Comparison of ENCODE assay signal across 7 cellular contexts in the genomic region with DNA sequence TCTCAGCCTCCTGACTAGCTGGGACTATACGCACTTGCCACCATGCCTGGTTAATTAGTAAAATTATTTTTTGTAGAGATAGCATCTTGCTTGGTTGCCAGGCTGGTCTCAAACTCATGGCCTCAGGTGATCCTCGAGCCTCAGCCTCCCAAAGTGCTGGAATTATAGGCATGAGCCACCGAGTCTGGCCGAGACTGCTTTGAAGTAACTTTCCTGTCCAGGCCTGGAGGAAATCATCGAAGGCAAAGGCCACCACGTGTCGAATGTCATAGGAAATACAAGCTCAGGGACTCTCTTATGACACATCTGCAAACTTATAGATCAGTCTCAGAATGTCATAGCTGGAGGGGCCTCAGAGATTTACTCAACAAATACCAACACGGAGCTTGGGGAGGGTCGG. TPM values are rescaled to one million over a fixed set of nuclear protein-coding genes. Genes with fewer than 3 reads are reported as not detected.
DNase-seq lines count a peak whose midpoint lies in the region; ATAC-seq and TF ChIP-seq lines count a peak whose summit lies in the region.

No MANE protein-coding gene starts in this region.

- no peak for TF ChIP-seq CTCF in RWPE2 (IDR thresholded peaks at IDR 0.05; ENCODE audit: poor library complexity, severe bottlenecking)
- TF ChIP-seq CTCF in CD14-positive monocyte (IDR thresholded peaks at IDR 0.05) = no peak

- no peaks in the 10 kb centered on the region for H3K36me3 ChIP-seq in RWPE2 (ENCODE audit: low read depth)
- no peaks in the 10 kb centered on the region for H3K36me3 ChIP-seq in stomach smooth muscle (ENCODE audit: control insufficient read depth in 2 of 2, insufficient read depth in 2 of 2, low read length in 2 of 2)

- no peaks in the 10 kb centered on the region for H3K27me3 Mint-ChIP-seq in central memory CD8-positive, alpha-beta T cell
- H3K27me3 Mint-ChIP-seq in CD14-positive monocyte (ENCODE audit: low read depth in 3 of 3) = no peaks in the 10 kb centered on the region

- H3K27ac Mint-ChIP-seq in central memory CD8-positive, alpha-beta T cell (ENCODE audit: low read depth) = peak overlapping the region; percentile 25
- peak overlapping the region in 3 of 7 donors; percentile 11 to 80 (median 31) for H3K27ac Mint-ChIP-seq in CD14-positive monocyte

- H3K9ac ChIP-seq in stomach smooth muscle (ENCODE audit: low read length in 2 of 2) = no peak overlapping the region

- peaks cover 10% of the 10 kb centered on the region for H3K36me3 Mint-ChIP-seq in central memory CD8-positive, alpha-beta T cell (ENCODE audit: insufficient read depth)
- peaks cover 58 to 68% of the 10 kb centered on the region in 2 donors for H3K36me3 Mint-ChIP-seq in CD14-positive monocyte

- DNase-seq in RWPE2 (ENCODE audit: low spot score) (no peak), lung microvascular endothelial cell (ENCODE audit: low read depth in 2 of 2) (peak; percentile 58 to 59), NCI-H1930 (lab: John Stamatoyannopoulos, UW) (no peak), CD14-positive monocyte (ENCODE audit: low spot score) (no peak), foreskin melanocyte (no peak)
- DNase-seq in central memory CD8-positive, alpha-beta T cell (ENCODE audit: low spot score in 2 of 2) = no peak

- H3K27ac ChIP-seq in RWPE2 (ENCODE audit: poor library complexity, severe bottlenecking) = peak overlapping the region; percentile 83
- H3K27ac ChIP-seq in stomach smooth muscle (ENCODE audit: low read length) = peak overlapping the region; percentile 66

- H3K4me1 ChIP-seq in RWPE2 (ENCODE audit: insufficient read depth, poor library complexity, severe bottlenecking) = peaks cover 14% of the 10 kb centered on the region
- peaks cover 38% of the 10 kb centered on the region for H3K4me1 ChIP-seq in stomach smooth muscle (ENCODE audit: control insufficient read depth, insufficient read depth, low read length)

- H3K9me3 Mint-ChIP-seq in central memory CD8-positive, alpha-beta T cell = no peaks in the 10 kb centered on the region
- peaks cover 0 to 2% (median 0%) of the 10 kb centered on the region in 7 donors for H3K9me3 Mint-ChIP-seq in CD14-positive monocyte

- H3K4me1 Mint-ChIP-seq in central memory CD8-positive, alpha-beta T cell = peaks cover 73% of the 10 kb centered on the region
- peaks cover 62% of the 10 kb centered on the region for H3K4me1 Mint-ChIP-seq in CD14-positive monocyte

- H3K9me3 ChIP-seq in RWPE2 (ENCODE audit: severe bottlenecking) (no peaks in the 10 kb centered on the region), stomach smooth muscle (ENCODE audit: control insufficient read depth in 2 of 2, low read length in 2 of 2) (no peaks in the 10 kb centered on the region)

- H3K4me3 Mint-ChIP-seq in central memory CD8-positive, alpha-beta T cell = no peak overlapping the region
- no peak overlapping the region for H3K4me3 Mint-ChIP-seq in CD14-positive monocyte

- ATAC-seq in RWPE2 (ENCODE audit: low read depth) = no peak
- ATAC-seq in central memory CD8-positive, alpha-beta T cell (replicated peaks; ENCODE audit: extremely low read depth, poor library complexity, severe bottlenecking) = no peak

- H3K27me3 ChIP-seq in RWPE2 (ENCODE audit: insufficient read depth, poor library complexity, severe bottlenecking) (no peaks in the 10 kb centered on the region), stomach smooth muscle (ENCODE audit: control insufficient read depth in 1 of 2, insufficient read depth in 2 of 2, low read length in 2 of 2) (no peaks in the 10 kb centered on the region)

- H3K4me3 ChIP-seq in RWPE2 (ENCODE audit: severe bottlenecking) (no peak overlapping the region), stomach smooth muscle (ENCODE audit: low read length in 2 of 2) (no peak overlapping the region)

- intact Hi-C loops in CD14-positive monocyte (cut with micrococcal nuclease) = no loop called here

RNA-seq across cellular contexts. Expression of a gene that starts 25.1 kb away (rescaled TPM):
- 32.1 and 35.3 TPM in 2 replicates for total RNA-seq in lung microvascular endothelial cell
- polyA plus RNA-seq in CD14-positive monocyte = 1 to 10 TPM; 1.7 to 3.0 TPM

Comparison
In these comparisons a context has a peak if more than half of its experiments do, and no peak if none do; other contexts are left out.
1. DNase-seq: peak in lung microvascular endothelial cell (2 of 2); none in RWPE2 (single experiment), central memory CD8-positive, alpha-beta T cell (0 of 2), NCI-H1930 (0 of 2), CD14-positive monocyte (single experiment) and foreskin melanocyte (single experiment).